Comparison of ENCODE assay signal across 18 cellular contexts in the genomic region with DNA sequence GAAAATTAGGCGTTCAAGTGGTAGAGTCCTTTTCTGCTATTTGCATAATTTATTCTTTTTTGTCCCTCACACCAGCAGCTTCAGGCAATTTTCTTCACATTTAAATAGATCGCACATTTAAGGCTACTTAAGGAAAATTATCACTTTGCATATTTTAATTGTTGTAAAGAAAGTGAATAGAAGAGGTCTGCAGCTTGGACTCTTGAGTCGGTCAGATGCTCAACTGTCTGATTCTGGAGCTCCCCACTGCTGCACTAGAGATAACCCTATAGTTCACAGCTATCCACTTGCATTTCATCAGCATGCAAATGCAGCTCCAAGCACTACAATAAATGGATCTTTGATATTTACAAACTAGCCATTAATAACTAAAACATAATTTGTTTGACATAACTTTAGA.
DNase-seq lines count a peak whose midpoint lies in the region; ATAC-seq and TF ChIP-seq lines count a peak whose summit lies in the region.
"Had no signal": no experiment of that assay in that cellular context is flagged by ENCODE, and none has a peak within 500 bp of the region (broad histone marks: within the 10 kb centered on the region; RNA-seq: fewer than 3 reads in every experiment).

No MANE protein-coding gene starts in this region.

- ATAC-seq in HG03442 (IDR thresholded peaks at IDR 0.05; ENCODE audit: unreplicated experiment) (no peak), GM18519 (IDR thresholded peaks at IDR 0.05; ENCODE audit: low FRiP score, unreplicated experiment) (no peak)

- DNase-seq in Karpas-422 (peak; percentile 86), NCI-H69 (lab: John Stamatoyannopoulos, UW) (peak; percentile 89), dorsolateral prefrontal cortex (no peak), amniotic stem cell (lab: John Stamatoyannopoulos, UW) (no peak)
- DNase-seq: C1 segment of cervical spinal cord; CD4-positive, alpha-beta memory T cell; DMS53; H9; HFFc6; KBM-7; MM.1S; NCI-H2029; Peyer's patch; SHP77 treated with DMSO at 0.1 percent for 48 hours had no signal

- peak overlapping the region; percentile 60 for H3K4me2 ChIP-seq in Karpas-422 (ENCODE audit: low read depth, low read length, poor library complexity, severe bottlenecking)

- H3K9ac ChIP-seq in Karpas-422 (ENCODE audit: low read length), result peak overlapping the region; percentile 49
- H3K9ac ChIP-seq: GM23248 had no signal

- H3K27me3 ChIP-seq in Karpas-422 (ENCODE audit: low read length) (no peaks in the 10 kb centered on the region), dorsolateral prefrontal cortex (no peaks in the 10 kb centered on the region), neuron (ENCODE audit: insufficient read depth, low read length) (no peaks in the 10 kb centered on the region)
- H3K27me3 ChIP-seq: Peyer's patch had no signal

- H3K79me2 ChIP-seq in Karpas-422 (ENCODE audit: low read length), result no peaks in the 10 kb centered on the region

- H3K9me3 ChIP-seq in Karpas-422 (ENCODE audit: low read length) (no peaks in the 10 kb centered on the region), neuron (ENCODE audit: low read length) (no peaks in the 10 kb centered on the region)
- H3K9me3 ChIP-seq: Peyer's patch had no signal

- H3K9me2 ChIP-seq in Karpas-422 (replicated peaks; ENCODE audit: insufficient read depth, low read length), result no peaks in the 10 kb centered on the region; the same call in 1 of the 2 replicates

- H3K27ac ChIP-seq in Karpas-422 (ENCODE audit: low read length) (peak overlapping the region; percentile 96), dorsolateral prefrontal cortex (no peak overlapping the region)
- H3K27ac ChIP-seq: GM23248, Peyer's patch had no signal

- H3K36me3 ChIP-seq in Karpas-422 (ENCODE audit: insufficient read depth, low read length), result no peaks in the 10 kb centered on the region
- no peaks in the 10 kb centered on the region for H3K36me3 ChIP-seq in neuron (ENCODE audit: insufficient read depth, low read length)
- H3K36me3 ChIP-seq: Peyer's patch had no signal

- intact Hi-C loops in dorsolateral prefrontal cortex (cut with DNase I), result no loop called here

- H3K4me1 ChIP-seq in Karpas-422 (ENCODE audit: low read length), result peaks cover 68% of the 10 kb centered on the region
- peaks cover 56% of the 10 kb centered on the region for H3K4me1 ChIP-seq in neuron (ENCODE audit: insufficient read depth, low read length)
- H3K4me1 ChIP-seq: Peyer's patch had no signal

- H4K20me1 ChIP-seq in Karpas-422 (ENCODE audit: insufficient read depth, low read depth, low read length), result no peaks in the 10 kb centered on the region

- H3K4me3 ChIP-seq in Karpas-422 (ENCODE audit: low read length), result peak overlapping the region; percentile 31
- peak overlapping the region in 33 of 59 donors; percentile 0 to 47 (median 23) for H3K4me3 ChIP-seq in dorsolateral prefrontal cortex
- H3K4me3 ChIP-seq in neuron (ENCODE audit: low read length), result peak overlapping the region; percentile 29
- H3K4me3 ChIP-seq: GM23248, Peyer's patch had no signal

- no peak overlapping the region for H2AFZ ChIP-seq in Karpas-422 (ENCODE audit: low read length)
- peak overlapping the region; percentile 6 for H2AFZ ChIP-seq in neuron (ENCODE audit: low read depth, low read length)
- H2AFZ ChIP-seq: GM23248 had no signal

- TF ChIP-seq CTCF in dorsolateral prefrontal cortex (IDR thresholded peaks at IDR 0.05 in 54 of 56, conservative IDR thresholded peaks at IDR 0.05 in 2 of 56; ENCODE audit: low read depth in 1 of 56, partially characterized antibody in 56 of 56), result no peak

Comparison
In these comparisons a context has a peak if more than half of its experiments do, and no peak if none do; other contexts are left out.
1. DNase-seq: peak in Karpas-422 (single experiment) and NCI-H69 (single experiment); none in dorsolateral prefrontal cortex (0 of 10) and amniotic stem cell (single experiment).
2. Peak in every context shown above with its lines, with median percentiles within 50 percentile points of each other: H3K4me3 ChIP-seq.